1 cellular context compared by ENCODE assay signal in genomic region chr9:87771251-87772006, GRCh38.
TF ChIP-seq lines count a peak whose summit lies in the region.

No MANE protein-coding gene starts in this region.

TF ChIP-seq in WTC11, 78 proteins besides CTCF, POLR2A, EP300 and RAD21 (continued from another document):
- TF ChIP-seq PRDM15 (CRISPR knock-in tag; IDR thresholded peaks at IDR 0.05), result no peak
- no peak for TF ChIP-seq TEAD1 (CRISPR knock-in tag; IDR thresholded peaks at IDR 0.05)
- TF ChIP-seq FOXP1 (CRISPR knock-in tag; IDR thresholded peaks at IDR 0.05; ENCODE audit: borderline replicate concordance), result 0 out of 2 replicates have a peak, but pooled peaks have one; percentile 4
- no peak for TF ChIP-seq ZBTB21 (CRISPR knock-in tag; IDR thresholded peaks at IDR 0.05; ENCODE audit: borderline replicate concordance)
- no peak for TF ChIP-seq E2F4 (CRISPR knock-in tag; IDR thresholded peaks at IDR 0.05; ENCODE audit: borderline replicate concordance, low read depth)
- no peak for TF ChIP-seq ZNF423 (CRISPR knock-in tag; IDR thresholded peaks at IDR 0.05)
- no peak for TF ChIP-seq TCF7 (CRISPR knock-in tag; IDR thresholded peaks at IDR 0.05; ENCODE audit: low read depth)
- TF ChIP-seq GTF2I (CRISPR knock-in tag; conservative IDR thresholded peaks at IDR 0.05), result no peak
- no peak for TF ChIP-seq ZNF396 (CRISPR knock-in tag; IDR thresholded peaks at IDR 0.05; ENCODE audit: borderline replicate concordance)
- no peak for TF ChIP-seq RORB (CRISPR knock-in tag; IDR thresholded peaks at IDR 0.05)
- no peak for TF ChIP-seq FOXK1 (CRISPR knock-in tag; IDR thresholded peaks at IDR 0.05)
- TF ChIP-seq ZNF425 (CRISPR knock-in tag; conservative IDR thresholded peaks at IDR 0.05), result no peak
- TF ChIP-seq ATF1 (CRISPR knock-in tag; IDR thresholded peaks at IDR 0.05), result no peak
- TF ChIP-seq TP53 (CRISPR knock-in tag; IDR thresholded peaks at IDR 0.05), result no peak
- TF ChIP-seq ERG (CRISPR knock-in tag; IDR thresholded peaks at IDR 0.05), result no peak
- peak; percentile 2; the same call in 1 of the 2 replicates for TF ChIP-seq ZNF121 (CRISPR knock-in tag; IDR thresholded peaks at IDR 0.05)
- TF ChIP-seq NR1H2 (CRISPR knock-in tag; IDR thresholded peaks at IDR 0.05), result no peak
- TF ChIP-seq MAX (CRISPR knock-in tag; IDR thresholded peaks at IDR 0.05), result peak; percentile 6; the same call in 1 of the 2 replicates
- TF ChIP-seq AR (CRISPR knock-in tag; IDR thresholded peaks at IDR 0.05), result no peak
